Comparison of ENCODE assay signal across 1 cellular context in the genomic region with DNA sequence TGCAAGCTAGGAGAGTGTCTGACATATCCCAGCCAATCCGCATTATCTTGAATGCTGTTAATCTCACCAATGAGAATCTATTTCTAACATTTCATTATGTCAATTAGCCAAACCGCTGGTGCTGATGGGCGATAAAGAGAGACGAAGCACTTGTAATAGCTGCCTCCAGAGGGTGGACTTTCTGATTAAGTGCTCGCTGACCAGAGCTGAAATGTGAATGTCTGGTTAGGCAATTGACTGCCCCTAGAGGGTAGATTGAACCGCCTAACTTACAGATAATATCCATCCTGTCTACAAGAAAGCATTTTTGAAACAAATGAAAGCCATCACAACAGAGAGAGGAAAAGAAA.
TF ChIP-seq lines count a peak whose summit lies in the region.

No MANE protein-coding gene starts in this region.

TF ChIP-seq in SK-N-SH treated with all-trans-retinoic acid at 6 μM for 48 hours, 23 proteins besides CTCF, POLR2A, EP300 and RAD21 (continued from another document):
- TF ChIP-seq ESRRG (CRISPR knock-in tag; IDR thresholded peaks at IDR 0.05) (no peak), ZC3H10 (CRISPR knock-in tag; IDR thresholded peaks at IDR 0.05) (no peak), TCF4 (CRISPR knock-in tag; IDR thresholded peaks at IDR 0.05; ENCODE audit: borderline replicate concordance) (peak; percentile 79), ZFP3 (CRISPR knock-in tag; IDR thresholded peaks at IDR 0.05) (no peak), ISL1 (CRISPR knock-in tag; IDR thresholded peaks at IDR 0.05) (peak; percentile 73), RARB (CRISPR knock-in tag; IDR thresholded peaks at IDR 0.05) (no peak)
